8 cellular contexts compared by ENCODE assay signal in genomic region chr13:78660130-78660857, GRCh38. TPM values are rescaled to one million over a fixed set of nuclear protein-coding genes. Genes with fewer than 3 reads are reported as not detected.
DNase-seq lines count a peak whose midpoint lies in the region; ATAC-seq and TF ChIP-seq lines count a peak whose summit lies in the region.

No MANE protein-coding gene starts in this region.

- no peaks in the 10 kb centered on the region; the same call in 2 of the 3 replicates for H3K9me3 Mint-ChIP-seq in GM23338
- no peaks in the 10 kb centered on the region for H3K9me3 Mint-ChIP-seq in activated B cell treated with CpG ODN at 0.5 μM for 24 hours

- H3K27me3 Mint-ChIP-seq in GM23338 (ENCODE audit: insufficient read depth, low read depth, poor library complexity) (peaks cover 48% of the 10 kb centered on the region), activated B cell treated with CpG ODN at 0.5 μM for 24 hours (no peaks in the 10 kb centered on the region)

- H3K4me3 Mint-ChIP-seq in GM23338 (peak overlapping the region; percentile 94), activated B cell treated with CpG ODN at 0.5 μM for 24 hours (peak overlapping the region; percentile 100)

- H3K4me3 ChIP-seq in BE2C (ENCODE audit: low read depth, low read length) = peak overlapping the region; percentile 69
- peak overlapping the region; percentile 69 for H3K4me3 ChIP-seq in GM23338

- ATAC-seq in GM23338 = peak; percentile 15
- ATAC-seq in activated B cell treated with CpG ODN at 0.5 μM for 24 hours (ENCODE audit: low read depth) = no peak
- peak; percentile 32 for ATAC-seq in sciatic nerve

- H3K27ac Mint-ChIP-seq in GM23338 (no peak overlapping the region), activated B cell treated with CpG ODN at 0.5 μM for 24 hours (peak overlapping the region; percentile 12)

- H3K27me3 ChIP-seq in BE2C = no peaks in the 10 kb centered on the region
- peaks cover 50% of the 10 kb centered on the region for H3K27me3 ChIP-seq in GM23338 (ENCODE audit: insufficient read depth)

- H3K9me2 ChIP-seq in GM23338 (ENCODE audit: insufficient read depth) = no peaks in the 10 kb centered on the region

- H3K79me2 ChIP-seq in GM23338 (replicated peaks; ENCODE audit: insufficient read depth) = peaks cover 21% of the 10 kb centered on the region

- H3K27ac ChIP-seq in GM23338 (ENCODE audit: low read depth) = no peak overlapping the region

- POLR2A ChIA-PET in activated B cell treated with CpG ODN at 0.5 μM for 24 hours (lab: Charles Lee) = interaction anchor here (0.6 kb wide), 1 partner anchor 9 kb away, joined by 3 read pairs; no protein-coding TSS in a partner anchor

- peaks cover 18% of the 10 kb centered on the region for H4K20me1 ChIP-seq in GM23338 (replicated peaks; ENCODE audit: insufficient read depth)

- no peaks in the 10 kb centered on the region for H3K36me3 ChIP-seq in BE2C
- H3K36me3 ChIP-seq in GM23338 (ENCODE audit: insufficient read depth) = no peaks in the 10 kb centered on the region

- CTCF ChIA-PET in activated B cell treated with CpG ODN at 0.5 μM for 24 hours (lab: Charles Lee) = interaction anchor here (1.4 kb wide), 1 partner anchor 721 kb away, joined by 3 read pairs; no protein-coding TSS in a partner anchor

- peaks cover 32% of the 10 kb centered on the region for H3K4me1 Mint-ChIP-seq in GM23338
- H3K4me1 Mint-ChIP-seq in activated B cell treated with CpG ODN at 0.5 μM for 24 hours = peaks cover 32% of the 10 kb centered on the region

- peak; percentile 63 for DNase-seq in BE2C
- DNase-seq in GM23338 (ENCODE audit: low spot score) = peak; percentile 81
- DNase-seq in activated B cell treated with CpG ODN at 0.5 μM for 24 hours = no peak
- peak; percentile 14 for DNase-seq in globus pallidus (ENCODE audit: low spot score)
- DNase-seq in sciatic nerve (ENCODE audit: low spot score) = no peak
- DNase-seq in NCI-H187 (lab: John Stamatoyannopoulos, UW) = no peak
- DNase-seq in GOT3 (lab: John Stamatoyannopoulos, UW) = no peak
- DNase-seq in NCI-H1092 (lab: John Stamatoyannopoulos, UW) = no peak

- TF ChIP-seq CTCF in BE2C (IDR thresholded peaks at IDR 0.05; ENCODE audit: low read depth, low read length) (peak; percentile 46), GM23338 (conservative IDR thresholded peaks at IDR 0.05; ENCODE audit: low read depth in 2 of 2) (peak; percentile 11 to 29; a peak in 3 of 4 replicates), activated B cell treated with CpG ODN at 0.5 μM for 24 hours (IDR thresholded peaks at IDR 0.05) (no peak)

- H3K36me3 Mint-ChIP-seq in GM23338 (ENCODE audit: low read depth) (peaks cover 6% of the 10 kb centered on the region; the same call in 1 of the 3 replicates), activated B cell treated with CpG ODN at 0.5 μM for 24 hours (ENCODE audit: low read depth) (peaks cover 14% of the 10 kb centered on the region)

- H2AFZ ChIP-seq in GM23338 = peak overlapping the region; percentile 61

- intact Hi-C loops in activated B cell treated with CpG ODN at 0.5 μM for 24 hours (cut with micrococcal nuclease) = no loop called here
- intact Hi-C loops in sciatic nerve (cut with DNase I) = no loop called here

- peak overlapping the region; percentile 79 for H3K4me2 ChIP-seq in GM23338

- no peaks in the 10 kb centered on the region for H3K4me1 ChIP-seq in BE2C
- H3K4me1 ChIP-seq in GM23338 (ENCODE audit: insufficient read depth) = peaks cover 27% of the 10 kb centered on the region

- H3K9me3 ChIP-seq in BE2C = no peaks in the 10 kb centered on the region

- H3F3A ChIP-seq in GM23338 (replicated peaks; ENCODE audit: low read depth) = no peaks in the 10 kb centered on the region

TF ChIP-seq in GM23338, 12 proteins besides CTCF, POLR2A, EP300 and RAD21 (continues in another document):
- TF ChIP-seq EZH2 (IDR thresholded peaks at IDR 0.05; ENCODE audit: low read depth, unreplicated experiment) (no peak), JUNB (IDR thresholded peaks at IDR 0.05; ENCODE audit: unreplicated experiment) (no peak), ZNF331 (CRISPR knock-in tag; IDR thresholded peaks at IDR 0.05; ENCODE audit: low read depth) (no peak), ETS1 (IDR thresholded peaks at IDR 0.05) (no peak), ZNF462 (CRISPR knock-in tag; IDR thresholded peaks at IDR 0.05) (no peak), EZH2phosphoT487 (IDR thresholded peaks at IDR 0.05; ENCODE audit: unreplicated experiment) (no peak), NANOG (IDR thresholded peaks at IDR 0.05; ENCODE audit: borderline replicate concordance) (no peak), POLR2AphosphoS5 (IDR thresholded peaks at IDR 0.05; ENCODE audit: low read depth) (no peak), ZNF114 (CRISPR knock-in tag; IDR thresholded peaks at IDR 0.05) (no peak)

RNA-seq across cellular contexts. Expression of gene OBI1, which starts 1.3 kb away (rescaled TPM):
- 5.9 TPM for polyA plus RNA-seq in BE2C (2012; ENCODE audit: insufficient read depth, insufficient read length, low read depth)
- 8.7 and 11.1 TPM in 2 replicates for total RNA-seq in GM23338 (2014; rRNA removed; shearing (Covaris generic))
- 6.7 and 8.2 TPM in 2 replicates for polyA plus RNA-seq in GM23338 (2016; fragmentation: Nextera tagmentation; extraction: Ambion mirVana)
- 16.2 and 19.1 TPM in 2 replicates for total RNA-seq in activated B cell treated with CpG ODN at 0.5 μM for 24 hours
- 11.6 TPM for total RNA-seq in sciatic nerve

RNA-seq across cellular contexts. Expression of gene POU4F1, which starts 56.9 kb away (rescaled TPM):
- polyA plus RNA-seq in BE2C (2012; ENCODE audit: insufficient read depth, insufficient read length, low read depth) = 0.19 TPM
- total RNA-seq in GM23338 (2014; rRNA removed; shearing (Covaris generic)) = 0.03 TPM in 1 of 2 replicates, not detected in the other
- polyA plus RNA-seq in GM23338 (2016; fragmentation: Nextera tagmentation; extraction: Ambion mirVana) = 0.05 and 0.14 TPM in 2 replicates
- 0.04 and 0.07 TPM in 2 replicates for total RNA-seq in activated B cell treated with CpG ODN at 0.5 μM for 24 hours
- not detected for total RNA-seq in sciatic nerve

Comparison
In these comparisons a context has a peak if more than half of its experiments do, and no peak if none do; other contexts are left out.
1. DNase-seq: peak in BE2C (single experiment), GM23338 (single experiment) and globus pallidus (single experiment); none in activated B cell treated with CpG ODN at 0.5 μM for 24 hours (single experiment), sciatic nerve (single experiment), NCI-H187 (0 of 2), GOT3 (single experiment) and NCI-H1092 (single experiment).